ENCODE assay signal across 8 cellular contexts in genomic region chr1:118225471-118225870, GRCh38. TPM values are rescaled to one million over a fixed set of nuclear protein-coding genes. Genes with fewer than 3 reads are reported as not detected.
"Had no signal": no experiment of that assay in that cellular context is flagged by ENCODE, and none has a peak within 500 bp of the region (broad histone marks: within the 10 kb centered on the region; RNA-seq: fewer than 3 reads in every experiment).

No MANE protein-coding gene starts in this region.

- FAIRE-seq: G401.6, GM12878, GM12891, GM12892, GM18507, GM19239 had no signal

- DNase-seq: GDM1, GF-D8 had no signal

- ATAC-seq: GM12878 had no signal

- H3K4me3 ChIP-seq: GM12878 had no signal

RNA-seq across cellular contexts. Expression of gene SPAG17, which starts 40.4 kb away (rescaled TPM):
- total RNA-seq: GM12878 had no signal
